19 cellular contexts compared by ENCODE assay signal in the genomic region with DNA sequence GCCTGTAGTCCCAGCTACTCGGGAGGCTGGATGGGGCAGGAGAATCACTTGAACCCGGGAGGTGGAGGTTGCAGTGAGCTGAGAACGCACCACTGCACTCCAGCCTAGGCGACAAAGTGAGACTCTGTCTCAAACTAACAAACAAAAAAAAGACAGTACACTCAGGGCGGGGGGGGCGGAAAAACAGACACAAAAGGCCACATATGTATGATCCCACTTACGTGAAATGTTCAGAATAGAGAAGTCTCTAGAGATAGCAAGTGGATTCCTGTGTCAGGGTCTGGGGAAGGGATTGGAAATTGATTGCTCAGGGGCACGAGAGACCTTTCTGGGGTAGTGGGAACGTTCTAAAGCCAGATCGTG. TPM values are rescaled to one million over a fixed set of nuclear protein-coding genes. Genes with fewer than 3 reads are reported as not detected.
DNase-seq lines count a peak whose midpoint lies in the region; ATAC-seq and TF ChIP-seq lines count a peak whose summit lies in the region.
"Had no signal": no experiment of that assay in that cellular context is flagged by ENCODE, and none has a peak within 500 bp of the region (broad histone marks: within the 10 kb centered on the region; RNA-seq: fewer than 3 reads in every experiment).

No MANE protein-coding gene starts in this region.

- no peaks in the 10 kb centered on the region for H3K36me3 Mint-ChIP-seq in H9 (ENCODE audit: insufficient read depth in 1 of 3, low read depth in 3 of 3)
- peaks cover under 1% of the 10 kb centered on the region for H3K36me3 Mint-ChIP-seq in T-helper 17 cell (ENCODE audit: low read depth)
- no peaks in the 10 kb centered on the region for H3K36me3 Mint-ChIP-seq in osteocyte (ENCODE audit: unreplicated experiment)
- H3K36me3 Mint-ChIP-seq: CD14-positive monocyte had no signal

- no peak overlapping the region for H3K4me2 ChIP-seq in H9 (ENCODE audit: insufficient read depth, insufficient read length, low read length)
- H3K4me2 ChIP-seq: PC-9 had no signal

- H2BK12ac ChIP-seq in H9 (ENCODE audit: insufficient read length, low read depth, low read length) = no peak overlapping the region

- no peaks in the 10 kb centered on the region for H3K27me3 Mint-ChIP-seq in H9 (ENCODE audit: low read depth)
- peaks cover 1% of the 10 kb centered on the region for H3K27me3 Mint-ChIP-seq in T-helper 17 cell
- H3K27me3 Mint-ChIP-seq in osteocyte (ENCODE audit: unreplicated experiment) = peaks cover 11% of the 10 kb centered on the region

- H2BK20ac ChIP-seq in H9 (ENCODE audit: low read depth, low read length, poor library complexity, severe bottlenecking) = no peak overlapping the region

- no peak overlapping the region for H2BK5ac ChIP-seq in H9 (ENCODE audit: insufficient read length, low read length)

- no peaks in the 10 kb centered on the region for H3K79me1 ChIP-seq in H9 (ENCODE audit: insufficient read depth, low read depth, low read length, poor library complexity, severe bottlenecking)

- no peaks in the 10 kb centered on the region for H3K79me2 ChIP-seq in H9 (ENCODE audit: insufficient read depth, low read length)

- H3K14ac ChIP-seq in H9 (ENCODE audit: insufficient read depth, low read length) = no peak overlapping the region

- H3K27me3 ChIP-seq in H9 (ENCODE audit: insufficient read depth, low read length) = no peaks in the 10 kb centered on the region

- no CpG with 5 or more reads among the region's 10 CpGs for WGBS in H9 (ENCODE audit: extremely low coverage, insufficient read length, low lambda C conversion rate)

- no peak overlapping the region for H3K9ac ChIP-seq in H9 (ENCODE audit: extremely low read depth, insufficient read length, low read length)

- H2BK120ac ChIP-seq in H9 (ENCODE audit: low read depth, low read length, poor library complexity, severe bottlenecking) = no peak overlapping the region

- H2BK15ac ChIP-seq in H9 (ENCODE audit: low read depth, low read length) = no peak overlapping the region

- H3T11ph ChIP-seq in H9 (ENCODE audit: low read length) = no peak overlapping the region

- peak; percentile 10 for DNase-seq in H9
- DNase-seq in T-helper 17 cell = no peak
- peak; percentile 15 for DNase-seq in islet precursor cell
- peak; percentile 63 for DNase-seq in osteocyte (ENCODE audit: extremely low spot score, unreplicated experiment)
- DNase-seq in NCI-H2029 treated with DMSO at 0.1 percent for 48 hours (lab: John Stamatoyannopoulos, UW) = no peak
- DNase-seq in central memory CD4-positive, alpha-beta T cell = no peak
- DNase-seq in KG1 (lab: John Stamatoyannopoulos, UW) = no peak
- DNase-seq: AML-193, GDM1, NCI-H1092, NCI-H1436, NCI-H187 treated with DMSO at 0.1 percent for 48 hours, NCI-H2227 treated with DMSO at 0.1 percent for 48 hours, NCI-H510A had no signal

- H3K18ac ChIP-seq in H9 (ENCODE audit: insufficient read length, low read depth, low read length) = no peak overlapping the region

- no peak overlapping the region for H3K27ac ChIP-seq in H9 (ENCODE audit: insufficient read length, low read depth, low read length)
- H3K27ac ChIP-seq: PC-9 had no signal

- H3K4me1 ChIP-seq in H9 (ENCODE audit: insufficient read depth, low read length) = 0 out of 2 replicates have a peak, but pooled peaks cover 2% of the 10 kb centered on the region

- no peak overlapping the region for H2AK5ac ChIP-seq in H9 (ENCODE audit: insufficient read length, low read length)

- ATAC-seq in T-helper 17 cell (no peak), GM18909 (IDR thresholded peaks at IDR 0.05; ENCODE audit: poor library complexity, unreplicated experiment) (no peak)

- H3K9me3 Mint-ChIP-seq in H9 = no peaks in the 10 kb centered on the region; a peak in 1 of 5 replicates
- H3K9me3 Mint-ChIP-seq in osteocyte (ENCODE audit: unreplicated experiment) = peaks cover 10% of the 10 kb centered on the region

- H3K9me3 ChIP-seq in H9 (ENCODE audit: control insufficient read depth, low read depth, low read length) = no peaks in the 10 kb centered on the region
- no peaks in the 10 kb centered on the region for H3K9me3 ChIP-seq in T-helper 17 cell (ENCODE audit: control insufficient read depth, low read length, poor library complexity, severe bottlenecking)

- peaks cover 3 to 11% of the 10 kb centered on the region in 2 experiments; a peak in 1 of 4 replicates for H3K4me1 Mint-ChIP-seq in H9
- H3K4me1 Mint-ChIP-seq in T-helper 17 cell = no peaks in the 10 kb centered on the region
- no peaks in the 10 kb centered on the region for H3K4me1 Mint-ChIP-seq in osteocyte (ENCODE audit: unreplicated experiment)

- H4K20me1 ChIP-seq in H9 (ENCODE audit: control insufficient read depth, insufficient read depth, insufficient read length) = no peaks in the 10 kb centered on the region

- H3K27ac Mint-ChIP-seq in H9 (peak overlapping the region in 1 of 3 experiments; percentile 5; a peak in 1 of 7 replicates), T-helper 17 cell (peak overlapping the region; percentile 30), osteocyte (ENCODE audit: unreplicated experiment) (no peak overlapping the region)
- H3K27ac Mint-ChIP-seq: CD14-positive monocyte had no signal

- no peak overlapping the region for H4K91ac ChIP-seq in H9 (ENCODE audit: insufficient read length, low read depth, low read length)

- no peak overlapping the region for H4K5ac ChIP-seq in H9 (ENCODE audit: insufficient read length, low read depth, low read length)

- TF ChIP-seq CTCF in H9 (conservative IDR thresholded peaks at IDR 0.05) = no peak
- TF ChIP-seq CTCF in osteocyte (IDR thresholded peaks at IDR 0.05) = no peak

- H3K23ac ChIP-seq in H9 (ENCODE audit: insufficient read length, low read depth, low read length) = no peak overlapping the region

- no peak overlapping the region for H4K8ac ChIP-seq in H9 (replicated peaks; ENCODE audit: insufficient read length, low read depth, low read length)

- H3K56ac ChIP-seq in H9 (ENCODE audit: insufficient read length, low read depth, low read length) = no peak overlapping the region

- H3K23me2 ChIP-seq in H9 (ENCODE audit: insufficient read length, low read depth, low read length, poor library complexity, severe bottlenecking) = no peaks in the 10 kb centered on the region

- no peak overlapping the region for H3K4ac ChIP-seq in H9 (ENCODE audit: low read depth, low read length)

- no peak overlapping the region for H2AFZ ChIP-seq in H9 (ENCODE audit: low read length)
- H2AFZ ChIP-seq: PC-9 had no signal

- no peak overlapping the region for H3K4me3 Mint-ChIP-seq in H9
- H3K4me3 Mint-ChIP-seq in T-helper 17 cell = no peak overlapping the region
- H3K4me3 Mint-ChIP-seq in osteocyte (ENCODE audit: unreplicated experiment) = no peak overlapping the region

RNA-seq across cellular contexts. Expression of gene LCN1, which starts 9.0 kb away (rescaled TPM):
- not detected in 2 replicates for total RNA-seq in H9 (2021)
- total RNA-seq in T-helper 17 cell = not detected
- not detected in 2 replicates for total RNA-seq in osteocyte
- total RNA-seq: H1, PC-9 had no signal

RNA-seq across cellular contexts. Expression of gene MRPS2, which starts 11.7 kb away (rescaled TPM):
- total RNA-seq in H9 (2021) = 81.0 and 84.2 TPM in 2 replicates
- 10 to 100 TPM; 22.3 to 25.0 TPM for total RNA-seq in T-helper 17 cell
- 33.4 and 35.6 TPM in 2 replicates for total RNA-seq in osteocyte

RNA-seq across cellular contexts. Expression of gene PPP1R26, which starts 32.6 kb away (rescaled TPM):
- 34.0 and 38.0 TPM in 2 replicates for total RNA-seq in H9 (2021)
- 1 to 10 TPM; 2.1 to 2.6 TPM for total RNA-seq in T-helper 17 cell
- total RNA-seq in osteocyte = 19.5 and 21.1 TPM in 2 replicates

RNA-seq across cellular contexts. Expression of gene OBP2A, which starts 33.7 kb away (rescaled TPM):
- not detected in 2 replicates for total RNA-seq in H9 (2021)
- total RNA-seq in T-helper 17 cell = not detected
- total RNA-seq in osteocyte = not detected in 2 replicates
- total RNA-seq: A172, H1, PC-9 had no signal

RNA-seq across cellular contexts. Expression of gene PAEP, which starts 49.3 kb away (rescaled TPM):
- total RNA-seq in H9 (2021) = not detected in 2 replicates
- not detected for total RNA-seq in T-helper 17 cell
- total RNA-seq in osteocyte = not detected in 2 replicates
- total RNA-seq: A172, H1, PC-9 had no signal

Comparison
In these comparisons a context has a peak if more than half of its experiments do, and no peak if none do; other contexts are left out.
1. DNase-seq: peak in H9 (single experiment), islet precursor cell (single experiment) and osteocyte (single experiment); none in T-helper 17 cell (0 of 3), NCI-H2029 treated with DMSO at 0.1 percent for 48 hours (single experiment), central memory CD4-positive, alpha-beta T cell (single experiment) and KG1 (single experiment).